1 cellular context compared by ENCODE assay signal in the genomic region with DNA sequence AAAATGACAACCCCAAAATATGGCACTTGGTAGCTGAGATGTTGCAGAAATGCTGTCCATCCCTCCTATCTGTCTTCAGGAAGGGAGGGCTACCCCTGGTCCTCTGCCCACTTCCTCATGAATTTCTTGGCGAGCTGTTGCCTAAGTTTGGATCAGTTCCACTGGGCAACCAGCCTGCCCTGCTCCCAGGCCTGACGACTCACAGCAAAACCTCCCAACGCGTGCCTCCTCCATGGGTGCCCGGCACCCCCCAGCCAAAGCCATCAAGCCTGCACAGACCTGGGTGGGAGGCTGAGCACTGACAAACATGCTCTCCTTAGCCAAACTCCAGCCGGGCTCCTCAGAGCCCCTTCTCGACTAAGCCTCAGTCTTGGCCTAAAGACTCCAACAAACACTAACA.
A peak's percentile ranks its signal among the peaks of the same experiment; 100 is the strongest.
TF ChIP-seq lines count a peak whose summit lies in the region.

No MANE protein-coding gene starts in this region.

TF ChIP-seq in K562, 482 proteins besides CTCF, POLR2A, EP300 and RAD21:
- TF ChIP-seq SPI1 (IDR thresholded peaks at IDR 0.05; ENCODE audit: borderline replicate concordance, low read depth, low read length) (peak; percentile 13; the same call in 1 of the 2 replicates), RBFOX2 (IDR thresholded peaks at IDR 0.05; ENCODE audit: low read depth, low read length) (0 out of 2 replicates have a peak, but pooled peaks have one; percentile 6)
- TF ChIP-seq, protein P1, sequence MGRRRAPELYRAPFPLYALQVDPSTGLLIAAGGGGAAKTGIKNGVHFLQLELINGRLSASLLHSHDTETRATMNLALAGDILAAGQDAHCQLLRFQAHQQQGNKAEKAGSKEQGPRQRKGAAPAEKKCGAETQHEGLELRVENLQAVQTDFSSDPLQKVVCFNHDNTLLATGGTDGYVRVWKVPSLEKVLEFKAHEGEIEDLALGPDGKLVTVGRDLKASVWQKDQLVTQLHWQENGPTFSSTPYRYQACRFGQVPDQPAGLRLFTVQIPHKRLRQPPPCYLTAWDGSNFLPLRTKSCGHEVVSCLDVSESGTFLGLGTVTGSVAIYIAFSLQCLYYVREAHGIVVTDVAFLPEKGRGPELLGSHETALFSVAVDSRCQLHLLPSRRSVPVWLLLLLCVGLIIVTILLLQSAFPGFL (CRISPR knock-in tag; IDR thresholded peaks at IDR 0.05): no peak
